14 cellular contexts compared by ENCODE assay signal in the genomic region with DNA sequence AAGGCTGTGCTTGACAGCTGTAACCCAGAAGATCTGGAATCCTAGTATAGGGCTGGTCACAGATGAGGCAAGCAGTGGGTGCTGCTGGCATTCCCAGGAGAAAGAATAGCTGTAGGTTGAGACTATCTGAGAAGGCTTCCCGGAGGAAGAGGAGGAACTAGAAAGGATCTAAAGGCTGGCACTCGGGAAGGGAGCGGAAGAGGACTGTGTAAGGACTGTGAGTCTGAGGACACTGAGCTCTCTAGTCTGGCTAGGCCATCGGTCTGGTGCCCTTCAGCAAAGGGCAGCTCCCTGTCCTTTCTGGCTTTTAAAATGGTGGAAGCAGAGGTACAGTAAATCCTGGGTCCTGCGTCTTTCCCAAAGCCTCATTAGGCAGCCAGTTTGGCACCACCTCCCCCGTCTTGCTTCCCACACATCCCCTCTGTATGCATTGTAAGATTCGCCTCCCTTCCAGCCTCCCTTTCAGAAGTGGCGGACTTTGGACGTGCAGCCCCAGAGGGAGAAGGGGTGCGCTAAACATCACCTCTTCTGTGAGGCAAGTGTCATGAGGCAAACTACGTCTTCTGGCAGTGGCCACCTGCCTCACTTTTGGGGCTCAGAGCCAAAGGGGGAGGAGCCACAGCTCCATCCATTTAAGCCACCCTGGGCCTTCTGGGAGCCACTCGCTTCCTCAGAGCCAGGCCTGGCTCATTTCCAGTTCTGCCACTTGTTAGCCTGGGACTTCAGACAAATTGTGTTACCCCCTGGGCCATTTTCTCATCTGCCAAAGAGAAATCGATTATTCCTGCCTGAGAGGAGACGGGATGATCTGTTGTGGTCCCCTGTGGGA. TPM values are rescaled to one million over a fixed set of nuclear protein-coding genes. Genes with fewer than 3 reads are reported as not detected.
DNase-seq lines count a peak whose midpoint lies in the region; ATAC-seq and TF ChIP-seq lines count a peak whose summit lies in the region.
"Had no signal": no experiment of that assay in that cellular context is flagged by ENCODE, and none has a peak within 500 bp of the region (broad histone marks: within the 10 kb centered on the region; RNA-seq: fewer than 3 reads in every experiment).

No MANE protein-coding gene starts in this region.

- ATAC-seq in activated CD8-positive, alpha-beta T cell treated with anti-CD3 and anti-CD28 coated beads, Interleukin-2, amount 10 ng/mL, durations not matched to agents 7 days and 5 days = no peak
- ATAC-seq in activated CD8-positive, alpha-beta T cell treated with anti-CD3 and anti-CD28 coated beads for 36 hours = no peak
- ATAC-seq: upper lobe of right lung had no signal

- no peaks in the 10 kb centered on the region for H3K4me1 ChIP-seq in effector memory CD4-positive, alpha-beta T cell (ENCODE audit: control insufficient read depth, insufficient read depth, low read length, poor library complexity, severe bottlenecking)

- H3K4me3 Mint-ChIP-seq in activated CD8-positive, alpha-beta T cell treated with anti-CD3 and anti-CD28 coated beads, Interleukin-2, amount 10 ng/mL, durations not matched to agents 7 days and 5 days = no peak overlapping the region
- no peak overlapping the region for H3K4me3 Mint-ChIP-seq in activated CD8-positive, alpha-beta T cell treated with anti-CD3 and anti-CD28 coated beads for 36 hours
- H3K4me3 Mint-ChIP-seq in progenitor cell of endocrine pancreas (ENCODE audit: low read depth) = no peak overlapping the region

- H3K9me3 Mint-ChIP-seq in activated CD8-positive, alpha-beta T cell treated with anti-CD3 and anti-CD28 coated beads, Interleukin-2, amount 10 ng/mL, durations not matched to agents 7 days and 5 days (ENCODE audit: insufficient read depth) = no peaks in the 10 kb centered on the region
- H3K9me3 Mint-ChIP-seq in activated CD8-positive, alpha-beta T cell treated with anti-CD3 and anti-CD28 coated beads for 36 hours = no peaks in the 10 kb centered on the region
- no peaks in the 10 kb centered on the region for H3K9me3 Mint-ChIP-seq in progenitor cell of endocrine pancreas (ENCODE audit: low read depth)

- no peaks in the 10 kb centered on the region for H3K27me3 ChIP-seq in effector memory CD4-positive, alpha-beta T cell (replicated peaks; ENCODE audit: control insufficient read depth, insufficient read depth, low read length, poor library complexity, severe bottlenecking)
- H3K27me3 ChIP-seq: upper lobe of right lung had no signal

- no peak overlapping the region for H3K27ac ChIP-seq in effector memory CD4-positive, alpha-beta T cell (ENCODE audit: insufficient read depth, low read length, poor library complexity, severe bottlenecking)
- H3K27ac ChIP-seq: upper lobe of right lung had no signal

- H3K36me3 Mint-ChIP-seq in activated CD8-positive, alpha-beta T cell treated with anti-CD3 and anti-CD28 coated beads, Interleukin-2, amount 10 ng/mL, durations not matched to agents 7 days and 5 days (ENCODE audit: low read depth) = no peaks in the 10 kb centered on the region
- H3K36me3 Mint-ChIP-seq in activated CD8-positive, alpha-beta T cell treated with anti-CD3 and anti-CD28 coated beads for 36 hours (ENCODE audit: low read depth) = no peaks in the 10 kb centered on the region
- H3K36me3 Mint-ChIP-seq in progenitor cell of endocrine pancreas (ENCODE audit: insufficient read depth) = no peaks in the 10 kb centered on the region

- H3K27ac Mint-ChIP-seq in activated CD8-positive, alpha-beta T cell treated with anti-CD3 and anti-CD28 coated beads, Interleukin-2, amount 10 ng/mL, durations not matched to agents 7 days and 5 days = no peak overlapping the region
- H3K27ac Mint-ChIP-seq in activated CD8-positive, alpha-beta T cell treated with anti-CD3 and anti-CD28 coated beads for 36 hours = no peak overlapping the region
- H3K27ac Mint-ChIP-seq in progenitor cell of endocrine pancreas = no peak overlapping the region

- POLR2A ChIA-PET in activated CD8-positive, alpha-beta T cell treated with anti-CD3 and anti-CD28 coated beads, Interleukin-2, amount 10 ng/mL, durations not matched to agents 7 days and 5 days (lab: Charles Lee) = interaction anchor here (0.6 to 1.5 kb wide), 4 partner anchors 9 to 431 kb away, joined by 3 to 6 read pairs (median 3); a partner anchor contains a TSS
- POLR2A ChIA-PET in activated CD8-positive, alpha-beta T cell treated with anti-CD3 and anti-CD28 coated beads for 36 hours (lab: Charles Lee) = interaction anchor here (0.6 to 1.0 kb wide), 4 partner anchors 9 to 287 kb away, joined by 3 to 5 read pairs (median 4); no protein-coding TSS in a partner anchor

- H3K4me3 ChIP-seq in effector memory CD4-positive, alpha-beta T cell (ENCODE audit: insufficient read depth, low read depth, low read length, poor library complexity, severe bottlenecking) = no peak overlapping the region
- H3K4me3 ChIP-seq: upper lobe of right lung had no signal

- no peak for TF ChIP-seq CTCF in activated CD8-positive, alpha-beta T cell treated with anti-CD3 and anti-CD28 coated beads for 36 hours (IDR thresholded peaks at IDR 0.05)
- no peak for TF ChIP-seq CTCF in progenitor cell of endocrine pancreas (IDR thresholded peaks at IDR 0.05; ENCODE audit: unreplicated experiment)

- peaks cover 2% of the 10 kb centered on the region for H3K4me1 Mint-ChIP-seq in activated CD8-positive, alpha-beta T cell treated with anti-CD3 and anti-CD28 coated beads, Interleukin-2, amount 10 ng/mL, durations not matched to agents 7 days and 5 days (ENCODE audit: low read depth)
- peaks cover 30% of the 10 kb centered on the region for H3K4me1 Mint-ChIP-seq in activated CD8-positive, alpha-beta T cell treated with anti-CD3 and anti-CD28 coated beads for 36 hours (ENCODE audit: low read depth)
- no peaks in the 10 kb centered on the region for H3K4me1 Mint-ChIP-seq in progenitor cell of endocrine pancreas (ENCODE audit: low read depth)

- peaks cover 4% of the 10 kb centered on the region for H3K36me3 ChIP-seq in effector memory CD4-positive, alpha-beta T cell (ENCODE audit: control insufficient read depth, insufficient read depth, low read length)
- H3K36me3 ChIP-seq: upper lobe of right lung had no signal

- H3K27me3 Mint-ChIP-seq in activated CD8-positive, alpha-beta T cell treated with anti-CD3 and anti-CD28 coated beads, Interleukin-2, amount 10 ng/mL, durations not matched to agents 7 days and 5 days (ENCODE audit: low read depth) = no peaks in the 10 kb centered on the region
- no peaks in the 10 kb centered on the region for H3K27me3 Mint-ChIP-seq in activated CD8-positive, alpha-beta T cell treated with anti-CD3 and anti-CD28 coated beads for 36 hours
- no peaks in the 10 kb centered on the region for H3K27me3 Mint-ChIP-seq in progenitor cell of endocrine pancreas

- no peaks in the 10 kb centered on the region for H3K9me3 ChIP-seq in effector memory CD4-positive, alpha-beta T cell (ENCODE audit: control insufficient read depth, low read length)
- H3K9me3 ChIP-seq: upper lobe of right lung had no signal

- peak; percentile 17 for DNase-seq in activated CD8-positive, alpha-beta T cell treated with anti-CD3 and anti-CD28 coated beads, Interleukin-2, amount 10 ng/mL, durations not matched to agents 7 days and 5 days
- no peak for DNase-seq in activated CD8-positive, alpha-beta T cell treated with anti-CD3 and anti-CD28 coated beads for 36 hours
- DNase-seq in NCI-H2081 (lab: John Stamatoyannopoulos, UW) (peak; percentile 82 to 85), SK-N-DZ (ENCODE audit: low spot score) (peak; percentile 77), superior temporal gyrus (ENCODE audit: extremely low spot score) (peak; percentile 17), A172 (ENCODE audit: low spot score) (no peak), progenitor cell of endocrine pancreas (ENCODE audit: low spot score, unreplicated experiment) (no peak)
- DNase-seq in effector memory CD4-positive, alpha-beta T cell = no peak
- DNase-seq: activated CD4-positive, alpha-beta T cell treated with anti-CD3 and anti-CD28 coated beads, Interleukin-2, amount 50 U/mL, for 1 hour; activated gamma-delta T cell treated with Interleukin-2 at 50 U/mL for 16 hours; H7; T-helper 2 cell; upper lobe of right lung had no signal

- intact Hi-C loops in activated CD8-positive, alpha-beta T cell treated with anti-CD3 and anti-CD28 coated beads for 36 hours (cut with micrococcal nuclease) = no loop called here

- CTCF ChIA-PET in activated CD8-positive, alpha-beta T cell treated with anti-CD3 and anti-CD28 coated beads, Interleukin-2, amount 10 ng/mL, durations not matched to agents 7 days and 5 days (lab: Charles Lee) = interaction anchor here (1.4 kb wide), 1 partner anchor 27 kb away, joined by 3 read pairs; no protein-coding TSS in a partner anchor
- CTCF ChIA-PET in activated CD8-positive, alpha-beta T cell treated with anti-CD3 and anti-CD28 coated beads for 36 hours (lab: Charles Lee) = interaction anchor here (1.1 to 1.4 kb wide), 2 partner anchors 12 to 38 kb away, joined by 3 to 4 read pairs; no protein-coding TSS in a partner anchor

RNA-seq across cellular contexts. Expression of a gene that starts 8.6 kb away (rescaled TPM):
- 1 to 10 TPM; 6.5 to 7.6 TPM for total RNA-seq in activated CD8-positive, alpha-beta T cell treated with anti-CD3 and anti-CD28 coated beads, Interleukin-2, amount 10 ng/mL, durations not matched to agents 7 days and 5 days
- 1 to 10 TPM; 3.7 to 4.1 TPM for total RNA-seq in activated CD8-positive, alpha-beta T cell treated with anti-CD3 and anti-CD28 coated beads for 36 hours
- polyA plus RNA-seq in SK-N-DZ (2014; cell fraction: cytosol; rRNA removed) = 4.7 and 5.5 TPM in 2 replicates
- 7.0 and 10.6 TPM in 2 replicates for polyA plus RNA-seq in SK-N-DZ (2014; cell fraction: nucleus; rRNA removed)
- 11.6 and 13.9 TPM in 2 replicates for total RNA-seq in A172 (2014; rRNA removed; shearing (Covaris generic))
- total RNA-seq in progenitor cell of endocrine pancreas = 2.7 and 3.3 TPM in 2 replicates

RNA-seq across cellular contexts. Expression of a gene that starts 48.9 kb away (rescaled TPM):
- total RNA-seq in activated CD8-positive, alpha-beta T cell treated with anti-CD3 and anti-CD28 coated beads, Interleukin-2, amount 10 ng/mL, durations not matched to agents 7 days and 5 days = under 1 TPM in 1 of 2 experiments, not detected in 1; 0.18 TPM
- under 1 TPM; 0.18 to 0.25 TPM for total RNA-seq in activated CD8-positive, alpha-beta T cell treated with anti-CD3 and anti-CD28 coated beads for 36 hours
- polyA plus RNA-seq in SK-N-DZ (2014; cell fraction: cytosol; rRNA removed) = not detected in 2 replicates
- not detected in 2 replicates for polyA plus RNA-seq in SK-N-DZ (2014; cell fraction: nucleus; rRNA removed)
- 0.07 and 0.90 TPM in 2 replicates for total RNA-seq in A172 (2014; rRNA removed; shearing (Covaris generic))
- not detected in 2 replicates for total RNA-seq in progenitor cell of endocrine pancreas
- total RNA-seq: endothelial cell of umbilical vein, H7, upper lobe of right lung had no signal

RNA-seq across cellular contexts. Expression of a gene that starts 54.2 kb away (rescaled TPM):
- total RNA-seq in activated CD8-positive, alpha-beta T cell treated with anti-CD3 and anti-CD28 coated beads, Interleukin-2, amount 10 ng/mL, durations not matched to agents 7 days and 5 days = 1 to 10 TPM; 1.9 to 2.0 TPM
- total RNA-seq in activated CD8-positive, alpha-beta T cell treated with anti-CD3 and anti-CD28 coated beads for 36 hours = 1 to 10 TPM; 3.0 to 3.7 TPM
- 1.3 and 1.9 TPM in 2 replicates for polyA plus RNA-seq in SK-N-DZ (2014; cell fraction: cytosol; rRNA removed)
- 1.4 and 3.5 TPM in 2 replicates for polyA plus RNA-seq in SK-N-DZ (2014; cell fraction: nucleus; rRNA removed)
- total RNA-seq in A172 (2014; rRNA removed; shearing (Covaris generic)) = 1.8 and 2.6 TPM in 2 replicates
- 2.0 and 2.3 TPM in 2 replicates for total RNA-seq in progenitor cell of endocrine pancreas

Comparison
In these comparisons a context has a peak if more than half of its experiments do, and no peak if none do; other contexts are left out.
1. DNase-seq: peak in activated CD8-positive, alpha-beta T cell treated with anti-CD3 and anti-CD28 coated beads, Interleukin-2, amount 10 ng/mL, durations not matched to agents 7 days and 5 days (single experiment), NCI-H2081 (2 of 2), SK-N-DZ (single experiment) and superior temporal gyrus (single experiment); none in activated CD8-positive, alpha-beta T cell treated with anti-CD3 and anti-CD28 coated beads for 36 hours (single experiment), A172 (single experiment), effector memory CD4-positive, alpha-beta T cell (0 of 3) and progenitor cell of endocrine pancreas (single experiment).